28 cellular contexts compared by ENCODE assay signal in the genomic region with DNA sequence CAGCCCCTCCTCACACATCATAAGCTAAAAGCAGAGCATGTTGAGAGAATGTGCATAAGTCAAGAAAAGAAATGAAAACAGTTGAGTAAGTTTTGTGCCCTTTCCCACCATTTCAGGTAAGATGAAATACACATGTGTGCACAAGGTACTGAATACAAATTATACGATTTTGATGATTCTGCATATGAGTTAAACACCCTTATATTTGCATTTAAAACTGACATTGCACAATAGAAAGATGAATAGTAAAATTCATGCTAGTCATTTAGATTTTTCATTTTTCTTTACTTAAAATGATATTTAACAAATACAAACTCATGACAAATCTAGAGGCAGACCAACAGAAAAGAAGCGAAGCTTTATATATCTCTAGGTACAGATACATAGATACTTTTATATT. TPM values are rescaled to one million over a fixed set of nuclear protein-coding genes. Genes with fewer than 3 reads are reported as not detected.
"Had no signal": no experiment of that assay in that cellular context is flagged by ENCODE, and none has a peak within 500 bp of the region (broad histone marks: within the 10 kb centered on the region; RNA-seq: fewer than 3 reads in every experiment).

No MANE protein-coding gene starts in this region.

- H2AFZ ChIP-seq: hepatocyte had no signal

- H3K4me2 ChIP-seq: hepatocyte had no signal

- H3K4me1 ChIP-seq: colonic mucosa, foreskin keratinocyte had no signal

- ATAC-seq: effector memory CD8-positive, alpha-beta T cell; foreskin keratinocyte; gastroesophageal sphincter; heart left ventricle; left cardiac atrium; left lung; left ventricle myocardium superior; lower lobe of right lung; mucosa of descending colon; naive thymus-derived CD8-positive, alpha-beta T cell had no signal

- H3K79me2 ChIP-seq: hepatocyte had no signal

- H3K27me3 ChIP-seq: colonic mucosa, esophagus muscularis mucosa, gastroesophageal sphincter, heart left ventricle, hepatocyte, left lung had no signal

- H3K9me3 ChIP-seq: colonic mucosa, esophagus muscularis mucosa, gastroesophageal sphincter, heart left ventricle, left lung, lower lobe of right lung, mucosa of descending colon had no signal

- H3K36me3 ChIP-seq: colonic mucosa, esophagus muscularis mucosa, gastroesophageal sphincter, heart left ventricle, left lung, lower lobe of right lung had no signal

- H3K4me3 ChIP-seq: colonic mucosa, esophagus muscularis mucosa, gastroesophageal sphincter, heart left ventricle, hepatocyte, left lung, lower lobe of right lung, mucosa of descending colon had no signal

- DNase-seq: colonic mucosa; cortex of kidney; effector CD8-positive, alpha-beta T cell; effector memory CD8-positive, alpha-beta T cell; foreskin keratinocyte; heart left ventricle; hypothalamus; immature natural killer cell; islet precursor cell; kidney; left cardiac atrium; left lung; left ventricle myocardium superior; lower lobe of right lung; mesenchymal stem cell; mucosa of descending colon; naive B cell; naive thymus-derived CD8-positive, alpha-beta T cell had no signal

- H3K27ac ChIP-seq: colonic mucosa, esophagus muscularis mucosa, foreskin keratinocyte, gastroesophageal sphincter, heart left ventricle, hepatocyte, left lung, lower lobe of right lung had no signal

- FAIRE-seq: frontal cortex, kidney had no signal

RNA-seq across cellular contexts. Expression of a gene that starts 24.9 kb away (rescaled TPM):
- total RNA-seq: dermis microvascular lymphatic vessel endothelial cell, endothelial cell of umbilical vein, epithelial cell of proximal tubule, fibroblast of villous mesenchyme, foreskin keratinocyte, hepatocyte, left ventricle myocardium superior, lower lobe of right lung, mesenteric fat pad, myocyte had no signal
- polyA plus RNA-seq: endothelial cell of umbilical vein, foreskin keratinocyte, hepatocyte had no signal
